Comparison of ENCODE assay signal across 8 cellular contexts in genomic region chr7:26726051-26726450, GRCh38.
"Had no signal": no experiment of that assay in that cellular context is flagged by ENCODE, and none has a peak within 500 bp of the region (broad histone marks: within the 10 kb centered on the region; RNA-seq: fewer than 3 reads in every experiment).

No MANE protein-coding gene starts in this region.

- H3K27ac ChIP-seq: GM23248 had no signal

- H3K4me3 ChIP-seq: GM23248, GM23338, HAP-1 had no signal

- H3K9ac ChIP-seq: GM23248 had no signal

- H3K9me3 Mint-ChIP-seq: GM23338, H9, HFFc6 had no signal

- H3K36me3 ChIP-seq: HAP-1 had no signal

- H3K4me2 ChIP-seq: GM23338 had no signal

- H2AFZ ChIP-seq: GM23248, GM23338 had no signal

- DNase-seq: GM23248, GOT3, H7, H9, HCEC 1CT, HFFc6 had no signal

- H3K4me3 Mint-ChIP-seq: GM23338, H9, HFFc6 had no signal

- H3K9me3 ChIP-seq: HAP-1 had no signal

- H3K27ac Mint-ChIP-seq: GM23338, H9, HFFc6 had no signal
